In genomic region chr5:75335952-75336624, GRCh38 we compare ENCODE assay signal across 8 cellular contexts.
DNase-seq lines count a peak whose midpoint lies in the region; ATAC-seq lines count a peak whose summit lies in the region.

No MANE protein-coding gene starts in this region.

- peak overlapping the region; percentile 81 for H3K27ac ChIP-seq in stomach smooth muscle (ENCODE audit: low read length)

- H3K36me3 ChIP-seq in NT2/D1 (ENCODE audit: insufficient read depth, insufficient read length, low read length) (peaks cover 14% of the 10 kb centered on the region), stomach smooth muscle (ENCODE audit: control insufficient read depth in 2 of 2, insufficient read depth in 2 of 2, low read length in 2 of 2) (no peaks in the 10 kb centered on the region)

- ATAC-seq in HG03521 (IDR thresholded peaks at IDR 0.05; ENCODE audit: unreplicated experiment): peak; percentile 0
- no peak for ATAC-seq in HG02588 (IDR thresholded peaks at IDR 0.05; ENCODE audit: unreplicated experiment)

- H3K9ac ChIP-seq in NT2/D1 (ENCODE audit: insufficient read length, low read depth): peak overlapping the region; percentile 74
- peak overlapping the region; percentile 71 to 88 for H3K9ac ChIP-seq in stomach smooth muscle (ENCODE audit: low read length in 2 of 2)

- H3K4me3 ChIP-seq in NT2/D1 (ENCODE audit: insufficient read length, low read depth) (peak overlapping the region; percentile 42), stomach smooth muscle (ENCODE audit: low read length in 2 of 2) (peak overlapping the region; percentile 85 to 97)

- DNase-seq in NOMO-1 (lab: John Stamatoyannopoulos, UW; ENCODE audit: unreplicated experiment in 2 of 2) (peak; percentile 39 to 83), NOMO-1 treated with dmso at 0.1 percent for 144 hours (lab: John Stamatoyannopoulos, UW; ENCODE audit: unreplicated experiment) (no peak), NT2/D1 (ENCODE audit: low read depth, low spot score) (no peak), cerebellar cortex (ENCODE audit: low spot score) (peak; percentile 84), kidney tubule cell (ENCODE audit: low spot score) (peak; percentile 89)

- H3K27me3 ChIP-seq in NT2/D1 (ENCODE audit: insufficient read depth, insufficient read length) (no peaks in the 10 kb centered on the region), stomach smooth muscle (ENCODE audit: control insufficient read depth in 1 of 2, insufficient read depth in 2 of 2, low read length in 2 of 2) (no peaks in the 10 kb centered on the region)

- H3K4me1 ChIP-seq in NT2/D1 (ENCODE audit: insufficient read depth, insufficient read length) (no peaks in the 10 kb centered on the region), stomach smooth muscle (ENCODE audit: control insufficient read depth, insufficient read depth, low read length) (peaks cover 7% of the 10 kb centered on the region)

- H3K9me3 ChIP-seq in NT2/D1 (ENCODE audit: insufficient read depth, low read length): no peaks in the 10 kb centered on the region
- H3K9me3 ChIP-seq in stomach smooth muscle (ENCODE audit: control insufficient read depth in 2 of 2, low read length in 2 of 2): no peaks in the 10 kb centered on the region

Comparison
In these comparisons a context has a peak if more than half of its experiments do, and no peak if none do; other contexts are left out.
1. DNase-seq: peak in NOMO-1 (2 of 2), cerebellar cortex (single experiment) and kidney tubule cell (single experiment); none in NOMO-1 treated with dmso at 0.1 percent for 144 hours (single experiment) and NT2/D1 (single experiment).